ENCODE assay signal across 19 cellular contexts in the genomic region with DNA sequence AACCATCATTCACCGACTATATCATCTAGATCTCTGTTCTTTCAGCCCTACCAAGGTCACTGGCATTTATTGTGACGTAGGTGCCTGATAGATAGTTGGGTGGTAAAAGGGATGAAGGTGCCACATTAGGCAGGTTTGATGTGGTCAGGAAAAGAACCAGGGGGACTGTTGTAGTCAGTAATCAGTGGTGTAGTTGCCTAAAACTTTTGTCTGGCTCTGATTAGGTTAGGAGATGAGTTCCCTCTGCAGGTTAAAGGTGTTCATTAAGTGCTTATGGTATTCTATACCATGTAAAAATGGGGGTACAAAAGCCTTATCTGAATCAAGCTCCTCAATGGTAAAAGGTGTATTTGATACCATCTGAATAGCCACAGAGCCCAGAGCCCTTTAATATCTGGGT. TPM values are rescaled to one million over a fixed set of nuclear protein-coding genes. Genes with fewer than 3 reads are reported as not detected.
DNase-seq lines count a peak whose midpoint lies in the region; ATAC-seq, FAIRE-seq and TF ChIP-seq lines count a peak whose summit lies in the region.
"Had no signal": no experiment of that assay in that cellular context is flagged by ENCODE, and none has a peak within 500 bp of the region (broad histone marks: within the 10 kb centered on the region; RNA-seq: fewer than 3 reads in every experiment).

No MANE protein-coding gene starts in this region.

- no peak overlapping the region for H3K4me3 ChIP-seq in HL-60 (replicated peaks; ENCODE audit: insufficient read depth, low read length)
- no peak overlapping the region for H3K4me3 ChIP-seq in HepG2 (replicated peaks in 1 of 3; ENCODE audit: insufficient read depth in 1 of 3, low read depth in 2 of 3, low read length in 3 of 3)
- H3K4me3 ChIP-seq: GM23248 had no signal

- no peaks in the 10 kb centered on the region for H3K27me3 Mint-ChIP-seq in WTC11 (ENCODE audit: low read depth)
- H3K27me3 Mint-ChIP-seq: CD4-positive, alpha-beta memory T cell had no signal

- H3K4me1 Mint-ChIP-seq in WTC11, result peaks cover 39% of the 10 kb centered on the region
- H3K4me1 Mint-ChIP-seq: CD4-positive, alpha-beta memory T cell had no signal

- H3K4me1 ChIP-seq in HepG2 (ENCODE audit: insufficient read depth, low read length) (no peaks in the 10 kb centered on the region), foreskin keratinocyte (peaks cover 2% of the 10 kb centered on the region)

- CTCF ChIA-PET in WTC11 (lab: Charles Lee) (no interaction called here), HepG2 (lab: Yijun Ruan, JAX; ENCODE audit: low intra/inter-chr PET ratio, low total read pairs) (no interaction called here)

- no peaks in the 10 kb centered on the region for H3K9me3 Mint-ChIP-seq in WTC11

- intact Hi-C loops in HepG2 (cut with micrococcal nuclease; ENCODE audit: unreplicated experiment), result no loop called here

- TF ChIP-seq CTCF in HL-60 (IDR thresholded peaks at IDR 0.05; ENCODE audit: insufficient read depth, low read length) (no peak), WTC11 (IDR thresholded peaks at IDR 0.05) (no peak), HepG2 (CRISPR knock-in tag; IDR thresholded peaks at IDR 0.05) (no peak), foreskin keratinocyte (conservative IDR thresholded peaks at IDR 0.05) (no peak)

- H3K27ac Mint-ChIP-seq in WTC11, result 0 out of 2 replicates have a peak overlapping the region, but pooled peaks have one; percentile 56
- H3K27ac Mint-ChIP-seq: CD4-positive, alpha-beta memory T cell had no signal

- no peak for FAIRE-seq in HepG2 (lab: Jason Lieb, UNC)
- FAIRE-seq: H1 had no signal

- POLR2A ChIA-PET in WTC11 (lab: Charles Lee) (no interaction called here), HepG2 (lab: Yijun Ruan, JAX) (no interaction called here)

- no peak overlapping the region for H3K9ac ChIP-seq in HepG2 (ENCODE audit: insufficient read depth, low read depth, low read length)
- H3K9ac ChIP-seq: GM23248 had no signal

- H3K27ac ChIP-seq in HL-60 (replicated peaks) (peak overlapping the region; percentile 83; the same call in 1 of the 2 replicates), HepG2 (ENCODE audit: extremely low read length, insufficient read depth, low read length) (no peak overlapping the region), foreskin keratinocyte (no peak overlapping the region)
- H3K27ac ChIP-seq: GM23248 had no signal

- H4K20me1 ChIP-seq in HepG2 (ENCODE audit: insufficient read depth, low read length), result no peaks in the 10 kb centered on the region

- WGBS in HepG2 (ENCODE audit: low lambda C conversion rate), result 2% methylated on average over 2 of the region's 2 CpGs

- H3K27me3 ChIP-seq in HL-60 (ENCODE audit: insufficient read depth, poor library complexity, severe bottlenecking), result no peaks in the 10 kb centered on the region
- no peaks in the 10 kb centered on the region; a peak in 1 of 5 replicates for H3K27me3 ChIP-seq in HepG2 (ENCODE audit: control insufficient read depth in 1 of 2, insufficient read depth in 2 of 2, low read length in 2 of 2)
- no peaks in the 10 kb centered on the region for H3K27me3 ChIP-seq in foreskin keratinocyte

- H3K36me3 Mint-ChIP-seq in WTC11, result no peaks in the 10 kb centered on the region
- H3K36me3 Mint-ChIP-seq: CD4-positive, alpha-beta memory T cell had no signal

- no peak overlapping the region for H3K4me3 Mint-ChIP-seq in WTC11
- H3K4me3 Mint-ChIP-seq: CD4-positive, alpha-beta memory T cell had no signal

- TF ChIP-seq POLR2A in HepG2 (IDR thresholded peaks at IDR 0.05; ENCODE audit: insufficient read depth in 1 of 2, low read depth in 2 of 2, low read length in 2 of 2), result no peak

- H2AFZ ChIP-seq in HepG2 (ENCODE audit: low read length), result no peak overlapping the region
- H2AFZ ChIP-seq: GM23248 had no signal

- no peaks in the 10 kb centered on the region for H3K79me2 ChIP-seq in HepG2 (ENCODE audit: insufficient read depth, low read length)

- H3K9me3 ChIP-seq in HepG2 (ENCODE audit: low read length), result no peaks in the 10 kb centered on the region

- TF ChIP-seq RAD21 in HepG2 (CRISPR knock-in tag; IDR thresholded peaks at IDR 0.05), result no peak

- no peak overlapping the region for H3K4me2 ChIP-seq in HepG2 (ENCODE audit: low read depth, low read length)

- BruUV-seq in HepG2 (replicated peaks; lab: Mats Ljungman, UMichigan), result no TSS peak

- H3K36me3 ChIP-seq in HepG2 (replicated peaks in 1 of 2; ENCODE audit: control insufficient read depth in 1 of 2, insufficient read depth in 2 of 2, low read length in 2 of 2), result no peaks in the 10 kb centered on the region

- no peak for TF ChIP-seq EP300 in HepG2 (IDR thresholded peaks at IDR 0.05; ENCODE audit: low read depth in 2 of 2, low read length in 2 of 2)
- TF ChIP-seq EP300 in HepG2 (CRISPR knock-in tag; IDR thresholded peaks at IDR 0.05; ENCODE audit: borderline replicate concordance), result no peak

- DNase-seq in HL-60 (ENCODE audit: low read depth in 1 of 2, low spot score in 1 of 2) (no peak), WTC11 (ENCODE audit: low spot score) (no peak), HepG2 (ENCODE audit: low spot score) (no peak), foreskin keratinocyte (no peak)
- DNase-seq: C1 segment of cervical spinal cord; Calu3; CD4-positive, alpha-beta memory T cell; COR-L47; DMS53; DMS79 treated with DMSO at 0.1 percent for 48 hours; GF-D8; GM23248; H7; HCEC 1CT had no signal

- no peak for ATAC-seq in WTC11
- ATAC-seq in HepG2, result no peak
- ATAC-seq in foreskin keratinocyte, result no peak
- no peak for ATAC-seq in GM21367 (IDR thresholded peaks at IDR 0.05; ENCODE audit: unreplicated experiment)
- ATAC-seq in GM18517 (IDR thresholded peaks at IDR 0.05; ENCODE audit: unreplicated experiment), result no peak

- in situ Hi-C loops in HepG2 (cut with HindIII; ENCODE audit: extremely low pct_ligation_motif_present, low pct_unique_long_range_greater_than_20kb), result no loop called here

TF ChIP-seq in WTC11, 78 proteins besides CTCF, POLR2A, EP300 and RAD21 (continues in another document):
- TF ChIP-seq, protein P1, sequence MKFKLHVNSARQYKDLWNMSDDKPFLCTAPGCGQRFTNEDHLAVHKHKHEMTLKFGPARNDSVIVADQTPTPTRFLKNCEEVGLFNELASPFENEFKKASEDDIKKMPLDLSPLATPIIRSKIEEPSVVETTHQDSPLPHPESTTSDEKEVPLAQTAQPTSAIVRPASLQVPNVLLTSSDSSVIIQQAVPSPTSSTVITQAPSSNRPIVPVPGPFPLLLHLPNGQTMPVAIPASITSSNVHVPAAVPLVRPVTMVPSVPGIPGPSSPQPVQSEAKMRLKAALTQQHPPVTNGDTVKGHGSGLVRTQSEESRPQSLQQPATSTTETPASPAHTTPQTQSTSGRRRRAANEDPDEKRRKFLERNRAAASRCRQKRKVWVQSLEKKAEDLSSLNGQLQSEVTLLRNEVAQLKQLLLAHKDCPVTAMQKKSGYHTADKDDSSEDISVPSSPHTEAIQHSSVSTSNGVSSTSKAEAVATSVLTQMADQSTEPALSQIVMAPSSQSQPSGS (CRISPR knock-in tag; IDR thresholded peaks at IDR 0.05; ENCODE audit: borderline replicate concordance, low read depth), result no peak

TF ChIP-seq in HepG2, 621 proteins besides CTCF, POLR2A, EP300 and RAD21 (continues in another document):
- no peak for TF ChIP-seq ZNF724P (CRISPR knock-in tag; IDR thresholded peaks at IDR 0.05; ENCODE audit: borderline replicate concordance)
- peak; percentile 68 for TF ChIP-seq CREB1 (IDR thresholded peaks at IDR 0.05)
- no peak for TF ChIP-seq CREB1 (CRISPR knock-in tag; IDR thresholded peaks at IDR 0.05)
- TF ChIP-seq ZNF563 (CRISPR knock-in tag; IDR thresholded peaks at IDR 0.05), result no peak

RNA-seq across cellular contexts. Expression of gene KCNN2, which starts 55.6 kb away (rescaled TPM):
- 11.9 to 13.1 TPM (median 12.0 TPM) in 3 replicates for total RNA-seq in WTC11 (2021)
- not detected in 2 replicates for total RNA-seq in HepG2 (2016; rRNA removed; fragmentation: Illumina TruSeq; extraction: Trizol)
- total RNA-seq in HepG2 (2016; cell fraction: cytosol; rRNA removed; fragmentation: Illumina TruSeq; extraction: Trizol; ENCODE audit: low read depth), result 0.18 and 0.20 TPM in 2 replicates
- not detected in 2 replicates for total RNA-seq in HepG2 (2016; cell fraction: insoluble cytoplasmic fraction; rRNA removed; fragmentation: Illumina TruSeq; extraction: Trizol)
- total RNA-seq in HepG2 (2016; cell fraction: membrane; rRNA removed; fragmentation: Illumina TruSeq; extraction: Trizol), result 0.09 TPM in 1 of 2 replicates, not detected in the other
- 0.12 TPM in 1 of 2 replicates, not detected in the other for total RNA-seq in HepG2 (2016; cell fraction: nucleus; rRNA removed; fragmentation: Illumina TruSeq; extraction: Trizol)
- not detected in 2 replicates for polyA plus RNA-seq in HepG2 (2011; rRNA removed)
- polyA plus RNA-seq in HepG2 (2011; cell fraction: cytosol; rRNA removed), result 0.06 TPM in 1 of 2 replicates, not detected in the other
- polyA plus RNA-seq in HepG2 (2011; cell fraction: nucleus; rRNA removed), result 0.07 and 0.11 TPM in 2 replicates
- not detected in 2 replicates for polyA plus RNA-seq in HepG2 (2012)
- not detected in 2 replicates for polyA plus RNA-seq in HepG2 (2016; cell fraction: cytosol; fragmentation: Illumina TruSeq; extraction: Trizol; ENCODE audit: low read depth)
- not detected in 2 replicates for polyA plus RNA-seq in HepG2 (2016; cell fraction: insoluble cytoplasmic fraction; fragmentation: Illumina TruSeq; extraction: Trizol; ENCODE audit: low read depth)
- polyA plus RNA-seq in HepG2 (2016; cell fraction: membrane; fragmentation: Illumina TruSeq; extraction: Trizol; ENCODE audit: low read depth), result not detected in 2 replicates
- polyA plus RNA-seq in HepG2 (2016; cell fraction: nucleus; fragmentation: Illumina TruSeq; extraction: Trizol; ENCODE audit: insufficient read depth, low read depth), result not detected in 2 replicates
- polyA minus RNA-seq in HepG2 (2011; rRNA and poly(A)+ RNA removed; ENCODE audit: low replicate concordance), result 0.04 and 0.35 TPM in 2 replicates
- not detected in 2 replicates for polyA minus RNA-seq in HepG2 (2011; cell fraction: cytosol; rRNA and poly(A)+ RNA removed)
- polyA minus RNA-seq in HepG2 (2011; cell fraction: nucleus; rRNA and poly(A)+ RNA removed), result not detected in 2 replicates
- 0.11 and 0.14 TPM in 2 replicates for total RNA-seq in foreskin keratinocyte
- polyA plus RNA-seq in foreskin keratinocyte, result 0.06 and 0.11 TPM in 2 replicates
- total RNA-seq: A172; CD4-positive, alpha-beta memory T cell; G401; GM23248 had no signal
- polyA plus RNA-seq: CD4-positive, alpha-beta memory T cell; GM23248 had no signal

Comparison
In these comparisons a context has a peak if more than half of its experiments do, and no peak if none do; other contexts are left out.
1. RNA of gene KCNN2, which starts 55.6 kb away (total RNA-seq): 11.9 to 13.1 TPM in WTC11; 0.09 to 0.20 TPM in HepG2 and 0.11 to 0.14 TPM in foreskin keratinocyte; every median in the first group is over 10 times any median in the second.